ENCODE assay signal across 21 cellular contexts in genomic region chr20:1928154-1928553, GRCh38.
"Had no signal": no experiment of that assay in that cellular context is flagged by ENCODE, and none has a peak within 500 bp of the region (broad histone marks: within the 10 kb centered on the region; RNA-seq: fewer than 3 reads in every experiment).

No MANE protein-coding gene starts in this region.

- ATAC-seq: foreskin keratinocyte, sciatic nerve had no signal

- H2AFZ ChIP-seq: hepatocyte had no signal

- H3K4me2 ChIP-seq: hepatocyte had no signal

- H3K36me3 Mint-ChIP-seq: naive B cell had no signal

- H3K27me3 ChIP-seq: foreskin keratinocyte, hepatocyte, tibial artery, upper lobe of left lung, uterus had no signal

- H3K36me3 ChIP-seq: uterus had no signal

- H3K4me1 ChIP-seq: foreskin keratinocyte, uterus had no signal

- DNase-seq: erythroblast; foreskin keratinocyte; kidney; left cardiac atrium; left ventricle myocardium inferior; mesendoderm; naive B cell; psoas muscle; retina; spleen; stimulated activated CD4-positive, alpha-beta T cell treated with anti-CD3 and anti-CD28 coated beads, Interleukin-15, amount 100 ng/mL, for 24 hours; stimulated activated CD4-positive, alpha-beta T cell treated with anti-CD3 and anti-CD28 coated beads, Interleukin-1b, Interleukin-23, amount 100 ng/mL, for 48 hours; stimulated activated CD4-positive, alpha-beta T cell treated with anti-CD3 and anti-CD28 coated beads, Interleukin-4, amount 100 ng/mL, for 4 hours; stimulated activated naive CD4-positive, alpha-beta T cell treated with Interleukin-2 at 50 U/mL for 16 hours; tibial artery; upper lobe of left lung; uterus had no signal

- H3K4me3 ChIP-seq: hepatocyte, left ventricle myocardium inferior, lung, psoas muscle, spleen, tibial artery, upper lobe of left lung, uterus had no signal

- H3K9me3 ChIP-seq: left ventricle myocardium inferior, psoas muscle, spleen, tibial artery, upper lobe of left lung, uterus had no signal

- H3K9me3 Mint-ChIP-seq: naive B cell, nephron had no signal

- H3K4me3 Mint-ChIP-seq: naive B cell, nephron had no signal

- H3K27ac ChIP-seq: foreskin keratinocyte, hepatocyte, left ventricle myocardium inferior, psoas muscle, spleen, tibial artery, uterus had no signal
